Comparison of ENCODE assay signal across 28 cellular contexts in the genomic region with DNA sequence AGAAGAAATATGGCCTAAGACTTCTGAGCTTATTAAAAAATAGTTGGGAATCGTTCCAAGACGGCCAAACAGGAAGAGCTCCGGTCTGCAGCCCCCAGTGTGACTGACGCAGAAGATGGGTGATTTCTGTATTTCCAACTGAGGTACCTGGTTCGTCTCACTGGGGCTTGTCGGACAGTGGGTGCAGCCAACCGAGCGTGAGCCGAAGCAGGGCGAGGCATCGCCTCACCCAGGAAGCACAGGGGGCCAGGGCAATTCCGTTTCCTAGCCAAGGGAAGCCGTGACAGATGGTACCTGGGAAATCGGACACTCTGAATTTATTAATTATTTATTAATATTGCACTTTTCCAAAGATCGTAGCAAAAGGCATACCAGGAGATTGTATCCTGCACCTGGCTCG.
"Had no signal": no experiment of that assay in that cellular context is flagged by ENCODE, and none has a peak within 500 bp of the region (broad histone marks: within the 10 kb centered on the region; RNA-seq: fewer than 3 reads in every experiment).

No MANE protein-coding gene starts in this region.

- H3K27ac ChIP-seq: heart left ventricle, left lung, pancreas, psoas muscle, right lobe of liver, stomach, testis, thyroid gland, transverse colon, upper lobe of left lung had no signal

- H3K27me3 Mint-ChIP-seq: naive thymus-derived CD4-positive, alpha-beta T cell; natural killer cell treated with Interleukin-12 subunit alpha and Interleukin-12 subunit beta and Interleukin-15 and Interleukin-18, amount 100 ng/mL, for 72 hours; stimulated activated naive B cell treated with anti-CD40 and anti-IgM and Interleukin-4, amounts not matched to agents 10 μg/mL and 1 μg/mL and 100 μg/mL, for 72 hours had no signal

- DNase-seq: hypothalamus; immature natural killer cell; kidney; left colon; left lung; midbrain; mucosa of descending colon; naive thymus-derived CD4-positive, alpha-beta T cell; nucleus accumbens; psoas muscle; right lobe of liver; stimulated activated CD4-positive, alpha-beta T cell treated with anti-CD3 and anti-CD28 coated beads, Interleukin-12 subunit alpha, Interleukin-12 subunit beta, amount 100 ng/mL, for 4 hours; stimulated activated CD4-positive, alpha-beta T cell treated with anti-CD3 and anti-CD28 coated beads, Interleukin-15, amount 100 ng/mL, for 24 hours; stimulated activated CD4-positive, alpha-beta T cell treated with anti-CD3 and anti-CD28 coated beads, Interleukin-2, amount 100 ng/mL, for 24 hours; stimulated activated CD4-positive, alpha-beta T cell treated with anti-CD3 and anti-CD28 coated beads, Interleukin-4, amount 100 ng/mL, for 1 hour; stimulated activated naive B cell treated with anti-CD40 and anti-IgM and Interleukin-4, amounts not matched to agents 10 μg/mL and 1 μg/mL and 100 μg/mL, for 72 hours; stimulated activated naive CD8-positive, alpha-beta T cell treated with anti-CD3 and anti-CD28 coated beads, Interleukin-15, Interleukin-2, amounts not matched to agents 100 U/mL and 50 U/mL, for 24 hours; stomach; testis; thyroid gland; transverse colon had no signal

- H3K9me3 ChIP-seq: pancreas, psoas muscle, right lobe of liver, testis, thyroid gland had no signal

- H3K27me3 ChIP-seq: heart left ventricle, left lung, pancreas, right lobe of liver, stomach, testis, thyroid gland, transverse colon, upper lobe of left lung had no signal

- H3K4me3 Mint-ChIP-seq: immature natural killer cell; memory B cell; naive thymus-derived CD4-positive, alpha-beta T cell; natural killer cell treated with Interleukin-12 subunit alpha and Interleukin-12 subunit beta and Interleukin-15 and Interleukin-18, amount 100 ng/mL, for 72 hours; neural crest cell; stimulated activated naive B cell treated with anti-CD40 and anti-IgM and Interleukin-4, amounts not matched to agents 10 μg/mL and 1 μg/mL and 100 μg/mL, for 72 hours had no signal

- H3K4me3 ChIP-seq: heart left ventricle, left lung, mucosa of descending colon, pancreas, psoas muscle, right lobe of liver, smooth muscle cell, stomach, testis, thyroid gland, transverse colon, upper lobe of left lung had no signal

- H3K36me3 Mint-ChIP-seq: stimulated activated naive B cell treated with anti-CD40 and anti-IgM and Interleukin-4, amounts not matched to agents 10 μg/mL and 1 μg/mL and 100 μg/mL, for 72 hours had no signal

- H3K4me1 Mint-ChIP-seq: immature natural killer cell; memory B cell; naive thymus-derived CD4-positive, alpha-beta T cell; neural crest cell; stimulated activated naive B cell treated with anti-CD40 and anti-IgM and Interleukin-4, amounts not matched to agents 10 μg/mL and 1 μg/mL and 100 μg/mL, for 72 hours had no signal

- H3K4me1 ChIP-seq: heart left ventricle, left lung, psoas muscle, right lobe of liver, testis, transverse colon, upper lobe of left lung had no signal

- H3K27ac Mint-ChIP-seq: immature natural killer cell; memory B cell; naive thymus-derived CD4-positive, alpha-beta T cell; natural killer cell treated with Interleukin-12 subunit alpha and Interleukin-12 subunit beta and Interleukin-15 and Interleukin-18, amount 100 ng/mL, for 72 hours; stimulated activated naive B cell treated with anti-CD40 and anti-IgM and Interleukin-4, amounts not matched to agents 10 μg/mL and 1 μg/mL and 100 μg/mL, for 72 hours had no signal

- H3K36me3 ChIP-seq: heart left ventricle, left lung, pancreas, right lobe of liver, stomach, thyroid gland, transverse colon, upper lobe of left lung had no signal
